In the genomic region with DNA sequence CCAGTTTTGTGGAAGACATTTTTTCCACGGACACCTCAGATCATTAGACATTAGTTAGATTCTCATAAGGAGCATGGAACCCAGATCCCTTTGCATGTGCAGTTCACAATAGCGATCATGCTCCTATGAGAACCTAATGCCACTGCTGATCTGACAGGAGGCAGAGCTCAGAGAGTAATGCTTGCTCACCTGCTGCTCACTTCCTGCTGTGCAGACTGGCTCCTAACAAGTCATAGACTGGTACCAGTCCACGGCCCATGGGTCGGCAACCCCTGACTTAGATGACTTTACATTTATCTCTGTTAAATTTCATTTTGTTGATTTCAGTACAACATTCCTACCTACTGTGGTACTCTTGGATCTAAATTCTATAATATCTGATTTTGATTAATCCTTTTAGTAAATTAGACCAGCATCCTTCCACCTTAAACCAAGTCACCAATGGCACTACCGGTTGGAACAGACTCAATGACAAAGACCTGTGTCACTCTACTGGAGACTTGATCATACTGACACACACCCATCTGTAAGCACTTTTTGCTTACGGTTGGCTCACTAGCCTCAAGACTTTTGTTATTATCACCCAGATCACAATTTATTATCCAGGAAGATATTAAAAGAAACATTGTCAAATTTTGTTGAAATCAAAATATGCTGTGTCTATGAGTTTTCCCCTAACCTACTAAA, we compare ENCODE assay signal across 18 cellular contexts. TPM values are rescaled to one million over a fixed set of nuclear protein-coding genes. Genes with fewer than 3 reads are reported as not detected.
DNase-seq lines count a peak whose midpoint lies in the region; FAIRE-seq and TF ChIP-seq lines count a peak whose summit lies in the region.
"Had no signal": no experiment of that assay in that cellular context is flagged by ENCODE, and none has a peak within 500 bp of the region (broad histone marks: within the 10 kb centered on the region; RNA-seq: fewer than 3 reads in every experiment).

No MANE protein-coding gene starts in this region.

- POLR2A ChIA-PET in endothelial cell of umbilical vein (lab: Charles Lee), result no interaction called here

- FAIRE-seq in endothelial cell of umbilical vein (lab: Jason Lieb, UNC), result no peak
- FAIRE-seq: HepG2 had no signal

- H3K4me3 ChIP-seq in endothelial cell of umbilical vein (replicated peaks in 1 of 3; ENCODE audit: insufficient read depth in 1 of 3, low read depth in 1 of 3, low read length in 3 of 3), result no peak overlapping the region
- H3K4me3 ChIP-seq: BLaER1, GM23248, HAP-1 had no signal

- CTCF ChIA-PET in endothelial cell of umbilical vein (lab: Charles Lee), result no interaction called here

- TF ChIP-seq CTCF in endothelial cell of umbilical vein (IDR thresholded peaks at IDR 0.05; ENCODE audit: extremely low read depth in 1 of 2, insufficient read depth in 1 of 2, low read depth in 1 of 2, low read length in 2 of 2) (no peak), GM10266 (IDR thresholded peaks at IDR 0.05; ENCODE audit: control insufficient read depth, insufficient read depth, low read depth, missing control alignments) (no peak), GM20000 (IDR thresholded peaks at IDR 0.05; ENCODE audit: extremely low read depth, missing control alignments) (no peak)

- peak; percentile 22 for DNase-seq in stimulated activated CD4-positive, alpha-beta T cell treated with anti-CD3 and anti-CD28 coated beads, Interleukin-1b, Interleukin-23, amount 100 ng/mL, for 48 hours
- DNase-seq in stimulated activated CD4-positive, alpha-beta T cell treated with anti-CD3 and anti-CD28 coated beads, Interleukin-4, amount 100 ng/mL, for 1 hour, result no peak
- peak; percentile 18 for DNase-seq in NCI-H69 (lab: John Stamatoyannopoulos, UW)
- no peak for DNase-seq in endothelial cell of umbilical vein (ENCODE audit: low read depth, low spot score)
- DNase-seq in GM10266 (ENCODE audit: extremely low spot score), result no peak
- no peak for DNase-seq in GM20000 (ENCODE audit: low spot score)
- no peak for DNase-seq in NCI-H2107 (lab: John Stamatoyannopoulos, UW)
- DNase-seq: Calu3; CD8-positive, alpha-beta T cell; DMS79 treated with DMSO at 0.1 percent for 48 hours; GM23248; NCI-H1930; NCI-H2171; T-helper 1 cell had no signal

- H3K9ac ChIP-seq in endothelial cell of umbilical vein (replicated peaks; ENCODE audit: extremely low read depth, insufficient read depth, low read length), result no peak overlapping the region
- H3K9ac ChIP-seq: BLaER1, GM23248, KMS-11 had no signal

- no peak overlapping the region for H3K4me2 ChIP-seq in endothelial cell of umbilical vein (ENCODE audit: insufficient read depth, low read length)
- H3K4me2 ChIP-seq: BLaER1, KMS-11 had no signal

- dilution Hi-C loops in endothelial cell of umbilical vein (cut with MboI; ENCODE audit: extremely low pct_ligation_motif_present, low sequenced_read_pairs), result no loop called here

- TF ChIP-seq POLR2A in endothelial cell of umbilical vein (IDR thresholded peaks at IDR 0.05; ENCODE audit: low read depth, low read length), result no peak

- no peaks in the 10 kb centered on the region for H3K36me3 ChIP-seq in endothelial cell of umbilical vein (ENCODE audit: control insufficient read depth in 2 of 2, extremely low read depth in 1 of 2, insufficient read depth in 2 of 2, low read length in 2 of 2)
- H3K36me3 ChIP-seq: BLaER1, HAP-1 had no signal

- no peaks in the 10 kb centered on the region for H3K27me3 ChIP-seq in endothelial cell of umbilical vein (ENCODE audit: control insufficient read depth in 2 of 2, insufficient read depth in 2 of 2, low read length in 2 of 2)
- H3K27me3 ChIP-seq: BLaER1 had no signal

- peak overlapping the region; percentile 3 for H2AFZ ChIP-seq in endothelial cell of umbilical vein (ENCODE audit: low read depth, low read length)
- H2AFZ ChIP-seq: GM23248 had no signal

- H3K79me2 ChIP-seq in endothelial cell of umbilical vein (ENCODE audit: control insufficient read depth, insufficient read depth, low read length), result no peaks in the 10 kb centered on the region

- no peaks in the 10 kb centered on the region for H3K9me1 ChIP-seq in endothelial cell of umbilical vein (replicated peaks; ENCODE audit: control insufficient read depth, extremely low read depth, insufficient read depth, low read length)

- no peak overlapping the region for H3K27ac ChIP-seq in endothelial cell of umbilical vein (ENCODE audit: insufficient read depth, low read depth, low read length)
- H3K27ac ChIP-seq: BLaER1, GM23248, KMS-11 had no signal

- H3K9me3 ChIP-seq in endothelial cell of umbilical vein (replicated peaks; ENCODE audit: control insufficient read depth, insufficient read depth, low read length), result no peaks in the 10 kb centered on the region
- H3K9me3 ChIP-seq: BLaER1, HAP-1 had no signal

- no TSS peak for BruUV-seq in endothelial cell of umbilical vein (replicated peaks; lab: Mats Ljungman, UMichigan)

- no peaks in the 10 kb centered on the region for H4K20me1 ChIP-seq in endothelial cell of umbilical vein (replicated peaks; ENCODE audit: control insufficient read depth, extremely low read depth, insufficient read depth, low read length)
- H4K20me1 ChIP-seq: BLaER1 had no signal

- intact Hi-C loops in endothelial cell of umbilical vein (cut with micrococcal nuclease), result loop anchor here (10.0 kb wide), 1 partner anchor 266 kb away; no protein-coding TSS in a partner anchor

- no peaks in the 10 kb centered on the region for H3K4me1 ChIP-seq in endothelial cell of umbilical vein (ENCODE audit: control insufficient read depth, extremely low read depth, insufficient read depth, low read length)
- H3K4me1 ChIP-seq: BLaER1 had no signal

TF ChIP-seq in endothelial cell of umbilical vein, 7 proteins besides CTCF, POLR2A, EP300 and RAD21:
- TF ChIP-seq MYC (IDR thresholded peaks at IDR 0.05; ENCODE audit: low read depth, low read length) (no peak), JUN (IDR thresholded peaks at IDR 0.05; ENCODE audit: borderline replicate concordance, insufficient read depth, insufficient read length, low read depth) (no peak), EZH2 (IDR thresholded peaks at IDR 0.05; ENCODE audit: borderline replicate concordance, low read depth, low read length, severe bottlenecking) (no peak)
TF ChIP-seq in endothelial cell of umbilical vein: peak in this region for 0.

RNA-seq across cellular contexts. Expression of a gene that starts 8.0 kb away (rescaled TPM):
- total RNA-seq in endothelial cell of umbilical vein, result 62.5 and 65.2 TPM in 2 replicates
- 50.7 and 60.3 TPM in 2 replicates for polyA plus RNA-seq in endothelial cell of umbilical vein
- 40.0 and 41.2 TPM in 2 replicates for polyA plus RNA-seq in endothelial cell of umbilical vein (2011; cell fraction: cytosol; rRNA removed)
- polyA plus RNA-seq in endothelial cell of umbilical vein (2011; cell fraction: nucleus; rRNA removed), result 25.6 and 30.8 TPM in 2 replicates
- 43.2 and 65.7 TPM in 2 replicates for polyA plus RNA-seq in endothelial cell of umbilical vein (2012)
- polyA minus RNA-seq in endothelial cell of umbilical vein, result 24.6 and 28.5 TPM in 2 replicates
- polyA minus RNA-seq in endothelial cell of umbilical vein (2011; cell fraction: cytosol; rRNA and poly(A)+ RNA removed), result 6.2 TPM
- polyA minus RNA-seq in endothelial cell of umbilical vein (2011; cell fraction: nucleus; rRNA and poly(A)+ RNA removed), result 22.4 and 22.6 TPM in 2 replicates
- polyA plus RNA-seq: HepG2 had no signal

Comparison
In these comparisons a context has a peak if more than half of its experiments do, and no peak if none do; other contexts are left out.
1. DNase-seq: peak in stimulated activated CD4-positive, alpha-beta T cell treated with anti-CD3 and anti-CD28 coated beads, Interleukin-1b, Interleukin-23, amount 100 ng/mL, for 48 hours (single experiment) and NCI-H69 (single experiment); none in stimulated activated CD4-positive, alpha-beta T cell treated with anti-CD3 and anti-CD28 coated beads, Interleukin-4, amount 100 ng/mL, for 1 hour (single experiment), endothelial cell of umbilical vein (single experiment), GM10266 (single experiment), GM20000 (single experiment) and NCI-H2107 (single experiment).